ENCODE assay signal across 8 cellular contexts in genomic region chr22:36027579-36027959, GRCh38. TPM values are rescaled to one million over a fixed set of nuclear protein-coding genes. Genes with fewer than 3 reads are reported as not detected.
DNase-seq lines count a peak whose midpoint lies in the region; ATAC-seq and TF ChIP-seq lines count a peak whose summit lies in the region.

No MANE protein-coding gene starts in this region.

- H3K27me3 ChIP-seq in MG63 (no peaks in the 10 kb centered on the region), brain microvascular endothelial cell (replicated peaks) (no peaks in the 10 kb centered on the region), liver (ENCODE audit: control insufficient read depth in 4 of 4, insufficient read depth in 4 of 4, low read length in 3 of 4) (no peaks in the 10 kb centered on the region), thymus (ENCODE audit: control insufficient read depth, insufficient read depth) (peaks cover 14% of the 10 kb centered on the region)

- peak overlapping the region; percentile 72 to 95 for H3K9ac ChIP-seq in liver (ENCODE audit: low read depth in 1 of 2, low read length in 2 of 2)

- no peaks in the 10 kb centered on the region for H3K9me3 ChIP-seq in MG63
- no peaks in the 10 kb centered on the region for H3K9me3 ChIP-seq in liver (ENCODE audit: control insufficient read depth in 4 of 4, low read length in 3 of 4)
- H3K9me3 ChIP-seq in thymus (ENCODE audit: control insufficient read depth): no peaks in the 10 kb centered on the region

- H3K4me1 ChIP-seq in liver (ENCODE audit: control insufficient read depth in 4 of 4, insufficient read depth in 4 of 4, low read length in 3 of 4): peaks cover 0 to 47% (median 22%) of the 10 kb centered on the region in 4 donors
- H3K4me1 ChIP-seq in thymus (ENCODE audit: control insufficient read depth, insufficient read depth, low read length): no peaks in the 10 kb centered on the region

- H3K36me3 ChIP-seq in MG63 (peaks cover 25% of the 10 kb centered on the region), brain microvascular endothelial cell (replicated peaks) (no peaks in the 10 kb centered on the region), liver (ENCODE audit: control insufficient read depth in 4 of 4, insufficient read depth in 3 of 4, low read depth in 1 of 4, low read length in 3 of 4) (peaks cover 0 to 2% (median 0%) of the 10 kb centered on the region in 4 donors), thymus (ENCODE audit: control insufficient read depth, insufficient read depth) (no peaks in the 10 kb centered on the region)

- DNase-seq in Daoy (ENCODE audit: low read depth) (peak; percentile 28), MG63 (no peak), brain microvascular endothelial cell (no peak), middle frontal gyrus (ENCODE audit: extremely low spot score, low spot score) (no peak)

- ATAC-seq in HG02571 (IDR thresholded peaks at IDR 0.05; ENCODE audit: unreplicated experiment) (no peak), HG02610 (IDR thresholded peaks at IDR 0.05; ENCODE audit: unreplicated experiment) (no peak)

- in situ Hi-C loops in brain microvascular endothelial cell (cut with HindIII; ENCODE audit: low pct_ligation_motif_present, low sequenced_read_pairs): no loop called here

- H3K27ac ChIP-seq in brain microvascular endothelial cell: peak overlapping the region; percentile 74
- peak overlapping the region; percentile 88 to 90 for H3K27ac ChIP-seq in liver (ENCODE audit: low read depth in 1 of 2, low read length in 2 of 2)
- peak overlapping the region; percentile 36 for H3K27ac ChIP-seq in thymus (ENCODE audit: low read depth)

- WGBS in liver: 3% methylated on average over 7 of the region's 7 CpGs
- WGBS in thymus: 7% methylated on average over 7 of the region's 7 CpGs

- no peak for TF ChIP-seq RAD21 in liver (IDR thresholded peaks at IDR 0.05)

- H3K4me3 ChIP-seq in MG63 (peak overlapping the region; percentile 68), brain microvascular endothelial cell (ENCODE audit: low read depth, low read length) (peak overlapping the region; percentile 88), liver (ENCODE audit: low read depth in 1 of 3, low read length in 3 of 3) (peak overlapping the region; percentile 85 to 96 (median 88)), thymus (ENCODE audit: low read length) (peak overlapping the region; percentile 84)

- TF ChIP-seq CTCF in brain microvascular endothelial cell (IDR thresholded peaks at IDR 0.05; ENCODE audit: low read depth, low read length, missing control alignments): no peak
- TF ChIP-seq CTCF in liver (IDR thresholded peaks at IDR 0.05; ENCODE audit: low read depth, low read length, missing input control): no peak

TF ChIP-seq in liver, 16 proteins besides CTCF, POLR2A, EP300 and RAD21:
- no peak for TF ChIP-seq GABPA (IDR thresholded peaks at IDR 0.05 in 1 of 2, conservative IDR thresholded peaks at IDR 0.05 in 1 of 2)
- no peak for TF ChIP-seq HNF4G (IDR thresholded peaks at IDR 0.05)
- no peak for TF ChIP-seq REST (IDR thresholded peaks at IDR 0.05)
- TF ChIP-seq TAF1 (conservative IDR thresholded peaks at IDR 0.05): no peak
- TF ChIP-seq FOXA2 (IDR thresholded peaks at IDR 0.05): no peak
- no peak for TF ChIP-seq HNF4A (conservative IDR thresholded peaks at IDR 0.05)
- TF ChIP-seq ZBTB33 (IDR thresholded peaks at IDR 0.05): no peak
- no peak for TF ChIP-seq EGR1 (IDR thresholded peaks at IDR 0.05; ENCODE audit: low read depth in 2 of 2)
- TF ChIP-seq JUND (IDR thresholded peaks at IDR 0.05): no peak
- TF ChIP-seq NR2F2 (IDR thresholded peaks at IDR 0.05): no peak
- TF ChIP-seq YY1 (IDR thresholded peaks at IDR 0.05): no peak
- TF ChIP-seq RXRA (IDR thresholded peaks at IDR 0.05): no peak
- TF ChIP-seq MAX (IDR thresholded peaks at IDR 0.05): no peak
- no peak for TF ChIP-seq FOXA1 (IDR thresholded peaks at IDR 0.05)

RNA-seq across cellular contexts. Expression of gene RBFOX2, which starts 1.1 kb away (rescaled TPM):
- 67.0 and 83.1 TPM in 2 replicates for total RNA-seq in Daoy (2014; rRNA removed; shearing (Covaris generic))
- 64.2 and 65.6 TPM in 2 replicates for total RNA-seq in MG63 (2014; rRNA removed; shearing (Covaris generic); ENCODE audit: low replicate concordance)
- 10 to 100 TPM; 32.7 to 53.6 TPM for total RNA-seq in liver
- polyA plus RNA-seq in liver: 10 to 100 TPM; 14.2 to 18.5 TPM
- 10.2 TPM for polyA plus RNA-seq in thymus

Comparison
In these comparisons a context has a peak if more than half of its experiments do, and no peak if none do; other contexts are left out.
1. H3K27ac ChIP-seq: peak in every context shown above with its lines; median percentile 89 in liver; 74 in brain microvascular endothelial cell; 36 in thymus.